ENCODE assay signal across 8 cellular contexts in genomic region chr3:44624696-44625528, GRCh38. TPM values are rescaled to one million over a fixed set of nuclear protein-coding genes. Genes with fewer than 3 reads are reported as not detected.
DNase-seq lines count a peak whose midpoint lies in the region; ATAC-seq, FAIRE-seq and TF ChIP-seq lines count a peak whose summit lies in the region.

ZNF197 (plus strand) TSS chr3:44625036; CDS start chr3:44629155, 4,119 bp downstream.

- no peaks in the 10 kb centered on the region for H3K79me2 ChIP-seq in KMS-11 (ENCODE audit: insufficient read depth, low read depth)

- H3K36me3 ChIP-seq in KMS-11 (ENCODE audit: insufficient read depth): no peaks in the 10 kb centered on the region
- H3K36me3 ChIP-seq in RWPE2 (ENCODE audit: low read depth): peaks cover 23% of the 10 kb centered on the region
- H3K36me3 ChIP-seq in neuron (ENCODE audit: insufficient read depth, low read length): peaks cover 17% of the 10 kb centered on the region
- peaks cover 4 to 11% (median 8%) of the 10 kb centered on the region in 5 donors for H3K36me3 ChIP-seq in subcutaneous abdominal adipose tissue (ENCODE audit: control insufficient read depth in 5 of 5, insufficient read depth in 5 of 5, low read length in 5 of 5)

- TF ChIP-seq CTCF in KMS-11 (conservative IDR thresholded peaks at IDR 0.05; ENCODE audit: low read depth, low read length) (no peak), RWPE2 (IDR thresholded peaks at IDR 0.05; ENCODE audit: poor library complexity, severe bottlenecking) (no peak)

- no peak within 1 kb of the TSS for H3K4me3 ChIP-seq in KMS-11 (IDR thresholded peaks at IDR 0.05; ENCODE audit: insufficient read depth, low read depth, low read length)
- peak within 1 kb of the TSS; percentile 69 for H3K4me3 ChIP-seq in RWPE2 (ENCODE audit: severe bottlenecking)
- H3K4me3 ChIP-seq in neuron (ENCODE audit: low read length): peak within 1 kb of the TSS; percentile 81
- peak within 1 kb of the TSS; percentile 76 to 92 (median 88) for H3K4me3 ChIP-seq in subcutaneous abdominal adipose tissue (ENCODE audit: low read depth in 1 of 5, low read length in 5 of 5)

- H3K27ac ChIP-seq in KMS-11 (no peak within 1 kb of the TSS), RWPE2 (ENCODE audit: poor library complexity, severe bottlenecking) (peak within 1 kb of the TSS; percentile 56), subcutaneous abdominal adipose tissue (ENCODE audit: low read depth, low read length) (peak within 1 kb of the TSS; percentile 82)

- H3K4me2 ChIP-seq in KMS-11: no peak within 1 kb of the TSS

- H3K9ac ChIP-seq in KMS-11 (peak within 1 kb of the TSS; percentile 30; the same call in 1 of the 2 replicates), subcutaneous abdominal adipose tissue (ENCODE audit: low read length in 5 of 5) (peak within 1 kb of the TSS; percentile 79 to 95 (median 90))

- no peaks in the 10 kb centered on the region for H4K20me1 ChIP-seq in KMS-11 (ENCODE audit: insufficient read depth)

- H2AFZ ChIP-seq in KMS-11 (ENCODE audit: low read depth) (peak within 1 kb of the TSS; percentile 69), neuron (ENCODE audit: low read depth, low read length) (peak within 1 kb of the TSS; percentile 38)

- H3K27me3 ChIP-seq in KMS-11 (ENCODE audit: insufficient read depth, low read depth): no peaks in the 10 kb centered on the region
- H3K27me3 ChIP-seq in RWPE2 (ENCODE audit: insufficient read depth, poor library complexity, severe bottlenecking): no peaks in the 10 kb centered on the region
- H3K27me3 ChIP-seq in neuron (ENCODE audit: insufficient read depth, low read length): no peaks in the 10 kb centered on the region
- no peaks in the 10 kb centered on the region for H3K27me3 ChIP-seq in subcutaneous abdominal adipose tissue (ENCODE audit: control insufficient read depth in 5 of 5, insufficient read depth in 4 of 5, low read length in 5 of 5)

- DNase-seq in EH (ENCODE audit: low read depth) (peak; percentile 93), RWPE2 (ENCODE audit: low spot score) (peak; percentile 84), activated gamma-delta T cell treated with Interleukin-2 at 50 U/mL for 16 hours (peak; percentile 41), frontal cortex (ENCODE audit: low spot score in 2 of 2) (peak; percentile 74 to 81)

- FAIRE-seq in frontal cortex (lab: Jason Lieb, UNC): no peak

- H3K9me3 ChIP-seq in RWPE2 (ENCODE audit: severe bottlenecking) (no peaks in the 10 kb centered on the region), neuron (ENCODE audit: low read length) (peaks cover 2% of the 10 kb centered on the region), subcutaneous abdominal adipose tissue (ENCODE audit: control insufficient read depth in 5 of 5, low read length in 5 of 5) (no peaks in the 10 kb centered on the region)

- H3K4me1 ChIP-seq in KMS-11 (ENCODE audit: low read depth, poor library complexity, severe bottlenecking) (no peaks in the 10 kb centered on the region), RWPE2 (ENCODE audit: insufficient read depth, poor library complexity, severe bottlenecking) (peaks cover 6% of the 10 kb centered on the region), neuron (ENCODE audit: insufficient read depth, low read length) (peaks cover 14% of the 10 kb centered on the region), subcutaneous abdominal adipose tissue (ENCODE audit: control insufficient read depth in 5 of 5, insufficient read depth in 5 of 5, low read length in 5 of 5) (peaks cover 0 to 20% (median 18%) of the 10 kb centered on the region in 5 donors)

- ATAC-seq in GM21737 (IDR thresholded peaks at IDR 0.05; ENCODE audit: unreplicated experiment) (peak; percentile 90), RWPE2 (ENCODE audit: low read depth) (peak; percentile 96)

RNA-seq across cellular contexts. Expression of gene ZNF197, which starts in this region (rescaled TPM):
- total RNA-seq in frontal cortex: 62.4 TPM

Comparison
In these comparisons a context has a peak if more than half of its experiments do, and no peak if none do; other contexts are left out.
1. DNase-seq: peak in every context shown above with its lines; median percentile 93 in EH; 84 in RWPE2; 78 in frontal cortex; 41 in activated gamma-delta T cell treated with Interleukin-2 at 50 U/mL for 16 hours.